ENCODE assay signal across 8 cellular contexts in the genomic region with DNA sequence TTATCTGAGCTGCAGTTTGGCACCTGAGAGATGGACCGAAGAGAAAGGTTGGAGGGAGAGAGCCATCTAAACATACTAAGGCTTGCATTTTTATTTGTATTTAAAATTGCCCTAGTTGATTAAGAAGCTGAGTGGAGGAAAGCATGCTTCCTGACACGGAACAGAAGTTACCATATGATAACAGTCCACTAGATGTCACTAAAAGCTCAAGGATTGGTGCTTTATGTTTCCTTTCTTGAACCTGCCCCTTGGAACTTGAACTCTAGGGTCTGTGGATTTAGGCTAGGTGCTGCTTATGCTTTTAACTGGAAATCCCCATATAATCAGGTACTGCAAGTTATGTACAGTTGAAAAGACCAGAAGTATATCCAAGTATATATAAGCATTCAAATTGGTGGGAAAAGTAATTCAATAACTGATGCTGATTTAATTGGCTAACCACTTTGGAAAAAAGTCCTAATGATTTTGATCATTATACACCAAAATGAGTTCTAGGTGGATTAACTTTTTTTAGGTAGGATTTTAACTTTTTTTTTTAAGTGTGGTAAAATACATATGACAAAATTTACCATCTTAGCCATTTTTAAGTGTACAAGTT. TPM values are rescaled to one million over a fixed set of nuclear protein-coding genes. Genes with fewer than 3 reads are reported as not detected.
A peak's percentile ranks its signal among the peaks of the same experiment; 100 is the strongest.
DNase-seq lines count a peak whose midpoint lies in the region; ATAC-seq and TF ChIP-seq lines count a peak whose summit lies in the region.

No MANE protein-coding gene starts in this region.

- TF ChIP-seq CTCF in astrocyte of the spinal cord (IDR thresholded peaks at IDR 0.05; ENCODE audit: low read depth, low read length) = peak; percentile 53

- DNase-seq in AML-193 (lab: John Stamatoyannopoulos, UW) (peak; percentile 62 to 69), NCI-H226 (peak; percentile 11), astrocyte of the spinal cord (ENCODE audit: low read depth, low spot score) (peak; percentile 38), iPS DF 6.9 (ENCODE audit: low read depth, low spot score) (peak; percentile 52), occipital lobe (lab: John Stamatoyannopoulos, UW) (no peak)
- DNase-seq in stimulated activated naive B cell treated with anti-CD40 and anti-IgM and Interleukin-4, amounts not matched to agents 10 μg/mL and 1 μg/mL and 100 μg/mL, for 72 hours = peak; percentile 8

- H3K27me3 Mint-ChIP-seq in stimulated activated naive B cell treated with anti-CD40 and anti-IgM and Interleukin-4, amounts not matched to agents 10 μg/mL and 1 μg/mL and 100 μg/mL, for 72 hours = peaks cover 14 to 19% of the 10 kb centered on the region in 2 donors

- ATAC-seq in GM18502 (IDR thresholded peaks at IDR 0.05; ENCODE audit: poor library complexity, unreplicated experiment) (peak; percentile 85), HG03139 (IDR thresholded peaks at IDR 0.05; ENCODE audit: unreplicated experiment) (peak; percentile 68)
- ATAC-seq in stimulated activated naive B cell treated with anti-CD40 and anti-IgM and Interleukin-4, amounts not matched to agents 10 μg/mL and 1 μg/mL and 100 μg/mL, for 72 hours (replicated peaks) = peak; percentile 87 to 94

- H3K36me3 Mint-ChIP-seq in stimulated activated naive B cell treated with anti-CD40 and anti-IgM and Interleukin-4, amounts not matched to agents 10 μg/mL and 1 μg/mL and 100 μg/mL, for 72 hours = no peaks in the 10 kb centered on the region

- H3K27ac ChIP-seq in iPS DF 6.9 (ENCODE audit: low read length) = no peak overlapping the region

- H3K9me3 ChIP-seq in iPS DF 6.9 (ENCODE audit: control insufficient read depth, insufficient read depth, low read length) = no peaks in the 10 kb centered on the region

- no peaks in the 10 kb centered on the region for H3K4me1 Mint-ChIP-seq in stimulated activated naive B cell treated with anti-CD40 and anti-IgM and Interleukin-4, amounts not matched to agents 10 μg/mL and 1 μg/mL and 100 μg/mL, for 72 hours

- no peaks in the 10 kb centered on the region for H3K4me1 ChIP-seq in iPS DF 6.9 (ENCODE audit: control insufficient read depth, insufficient read depth, low read length)

- H3K4me3 ChIP-seq in astrocyte of the spinal cord (ENCODE audit: low read depth, low read length) = no peak overlapping the region
- no peak overlapping the region for H3K4me3 ChIP-seq in iPS DF 6.9 (ENCODE audit: low read length)

- H3K27me3 ChIP-seq in iPS DF 6.9 (ENCODE audit: control insufficient read depth, insufficient read depth, low read length) = no peaks in the 10 kb centered on the region

- no peak overlapping the region for H3K27ac Mint-ChIP-seq in stimulated activated naive B cell treated with anti-CD40 and anti-IgM and Interleukin-4, amounts not matched to agents 10 μg/mL and 1 μg/mL and 100 μg/mL, for 72 hours

- no peaks in the 10 kb centered on the region for H3K9me3 Mint-ChIP-seq in stimulated activated naive B cell treated with anti-CD40 and anti-IgM and Interleukin-4, amounts not matched to agents 10 μg/mL and 1 μg/mL and 100 μg/mL, for 72 hours

- in situ Hi-C loops in astrocyte of the spinal cord (cut with HindIII; ENCODE audit: low sequenced_read_pairs) = no loop called here

- H3K36me3 ChIP-seq in iPS DF 6.9 (ENCODE audit: control insufficient read depth, insufficient read depth, low read length) = no peaks in the 10 kb centered on the region

- no CpG with 5 or more reads among the region's 2 CpGs for WGBS in iPS DF 6.9 (ENCODE audit: insufficient coverage, insufficient read length)

- no peak overlapping the region for H3K4me3 Mint-ChIP-seq in stimulated activated naive B cell treated with anti-CD40 and anti-IgM and Interleukin-4, amounts not matched to agents 10 μg/mL and 1 μg/mL and 100 μg/mL, for 72 hours

RNA-seq across cellular contexts. Expression of a gene that starts 9.5 kb away (rescaled TPM):
- total RNA-seq in occipital lobe = not detected
